In the genomic region with DNA sequence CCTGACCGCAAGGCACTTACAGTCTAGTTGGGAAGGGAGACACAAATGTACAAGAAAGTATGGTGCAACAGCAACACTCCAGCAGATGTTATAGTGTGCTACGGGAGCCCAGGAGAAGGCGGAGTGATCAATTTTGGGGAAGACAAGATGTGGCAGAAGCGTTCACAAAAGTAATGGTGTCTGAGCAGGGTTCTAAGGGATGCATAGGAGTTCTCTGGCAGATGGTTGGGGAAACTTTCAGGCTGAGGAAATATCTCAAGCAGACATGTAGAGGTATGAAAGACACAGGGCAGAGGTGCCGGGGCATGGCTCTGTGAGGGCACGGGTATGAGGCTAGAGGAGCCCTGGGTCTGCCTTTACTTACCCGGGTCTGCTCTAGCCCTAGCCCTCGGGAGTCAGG, we compare ENCODE assay signal across 1 cellular context.
TF ChIP-seq lines count a peak whose summit lies in the region.

No MANE protein-coding gene starts in this region.

TF ChIP-seq in H1, 55 proteins besides CTCF, POLR2A, EP300 and RAD21:
- TF ChIP-seq YY1 (IDR thresholded peaks at IDR 0.05; ENCODE audit: low read depth, low read length) (no peak), TBP (IDR thresholded peaks at IDR 0.05; ENCODE audit: low read depth, low read length) (no peak), JUND (IDR thresholded peaks at IDR 0.05; ENCODE audit: low read length) (no peak), TEAD4 (IDR thresholded peaks at IDR 0.05; ENCODE audit: low read depth, low read length) (no peak), SP4 (IDR thresholded peaks at IDR 0.05; ENCODE audit: low read length) (no peak), EGR1 (IDR thresholded peaks at IDR 0.05; ENCODE audit: borderline replicate concordance, low read depth, low read length) (no peak), SAP30 (IDR thresholded peaks at IDR 0.05; ENCODE audit: insufficient read depth, insufficient replicate concordance, low read length) (no peak), ZNF274 (IDR thresholded peaks at IDR 0.05; ENCODE audit: borderline replicate concordance, extremely low read depth, low read length) (no peak), SP1 (IDR thresholded peaks at IDR 0.05; ENCODE audit: low read depth, low read length) (no peak)
